ENCODE assay signal across 8 cellular contexts in genomic region chr1:201955750-201956143, GRCh38. TPM values are rescaled to one million over a fixed set of nuclear protein-coding genes. Genes with fewer than 3 reads are reported as not detected.
DNase-seq lines count a peak whose midpoint lies in the region; ATAC-seq and TF ChIP-seq lines count a peak whose summit lies in the region.

No MANE protein-coding gene starts in this region.

- TF ChIP-seq CTCF in WERI-Rb-1 (IDR thresholded peaks at IDR 0.05; ENCODE audit: low read depth, low read length) (no peak), hepatocyte (IDR thresholded peaks at IDR 0.05; ENCODE audit: poor library complexity) (no peak), stomach (IDR thresholded peaks at IDR 0.05) (no peak)

- intact Hi-C loops in stomach (cut with DNase I; ENCODE audit: low total_unique reads): no loop called here

- H3K9me3 ChIP-seq in WERI-Rb-1 (ENCODE audit: severe bottlenecking): no peaks in the 10 kb centered on the region
- no peaks in the 10 kb centered on the region for H3K9me3 ChIP-seq in hepatocyte (ENCODE audit: low read depth)
- H3K9me3 ChIP-seq in stomach: no peaks in the 10 kb centered on the region

- no peaks in the 10 kb centered on the region for H3K9me3 Mint-ChIP-seq in T-helper 2 cell treated with Interferon-gamma antibody and Interleukin-4, amounts not matched to agents 5 μg/mL and 100 μg/mL, for 36 hours

- ATAC-seq in HG03196 (IDR thresholded peaks at IDR 0.05; ENCODE audit: unreplicated experiment): no peak

- H3K4me3 ChIP-seq in WERI-Rb-1 (ENCODE audit: low read depth, low read length): peak overlapping the region; percentile 88
- peak overlapping the region; percentile 68 for H3K4me3 ChIP-seq in hepatocyte
- H3K4me3 ChIP-seq in stomach: peak overlapping the region; percentile 83 to 94 (median 86)

- peak overlapping the region; percentile 34 for H2AFZ ChIP-seq in hepatocyte

- peaks cover 42% of the 10 kb centered on the region for H3K79me2 ChIP-seq in hepatocyte

- peak overlapping the region; percentile 99 for H3K4me3 Mint-ChIP-seq in T-helper 2 cell treated with Interferon-gamma antibody and Interleukin-4, amounts not matched to agents 5 μg/mL and 100 μg/mL, for 36 hours

- H3K27me3 Mint-ChIP-seq in T-helper 2 cell treated with Interferon-gamma antibody and Interleukin-4, amounts not matched to agents 5 μg/mL and 100 μg/mL, for 36 hours (ENCODE audit: low read depth): no peaks in the 10 kb centered on the region

- H3K36me3 ChIP-seq in WERI-Rb-1: peaks cover 43% of the 10 kb centered on the region
- H3K36me3 ChIP-seq in hepatocyte (replicated peaks; ENCODE audit: insufficient read depth, low read depth): no peaks in the 10 kb centered on the region
- H3K36me3 ChIP-seq in stomach: peaks cover 25 to 38% (median 36%) of the 10 kb centered on the region in 4 donors

- H3K27ac ChIP-seq in WERI-Rb-1 (peak overlapping the region; percentile 85), hepatocyte (peak overlapping the region; percentile 68), stomach (peak overlapping the region; percentile 84 to 91 (median 88))

- peak overlapping the region; percentile 93 for H3K27ac Mint-ChIP-seq in T-helper 2 cell treated with Interferon-gamma antibody and Interleukin-4, amounts not matched to agents 5 μg/mL and 100 μg/mL, for 36 hours

- peaks cover 3% of the 10 kb centered on the region for H4K20me1 ChIP-seq in hepatocyte (ENCODE audit: insufficient read depth, poor library complexity, severe bottlenecking)

- TF ChIP-seq POLR2A in stomach (IDR thresholded peaks at IDR 0.05): no peak

- H3K4me2 ChIP-seq in hepatocyte: peak overlapping the region; percentile 83

- peaks cover 16% of the 10 kb centered on the region for H3K4me1 Mint-ChIP-seq in T-helper 2 cell treated with Interferon-gamma antibody and Interleukin-4, amounts not matched to agents 5 μg/mL and 100 μg/mL, for 36 hours (ENCODE audit: low read depth)

- H3K27me3 ChIP-seq in WERI-Rb-1 (ENCODE audit: insufficient read depth, low read depth, severe bottlenecking): no peaks in the 10 kb centered on the region
- no peaks in the 10 kb centered on the region for H3K27me3 ChIP-seq in hepatocyte
- H3K27me3 ChIP-seq in stomach: no peaks in the 10 kb centered on the region

- TF ChIP-seq EP300 in stomach (IDR thresholded peaks at IDR 0.05): no peak

- no peak for DNase-seq in T-helper 2 cell treated with Interferon-gamma antibody and Interleukin-4, amounts not matched to agents 5 μg/mL and 100 μg/mL, for 36 hours (ENCODE audit: low spot score)
- no peak for DNase-seq in T-helper 2 cell
- no peak for DNase-seq in WERI-Rb-1
- DNase-seq in hepatocyte (ENCODE audit: low spot score): no peak
- no peak for DNase-seq in stomach
- no peak for DNase-seq in stimulated activated CD4-positive, alpha-beta T cell treated with anti-CD3 and anti-CD28 coated beads, Interleukin-4, amount 100 ng/mL, for 24 hours
- DNase-seq in islet precursor cell: no peak

- H3K9me2 ChIP-seq in hepatocyte (replicated peaks; ENCODE audit: insufficient read depth): no peaks in the 10 kb centered on the region

- H3K4me1 ChIP-seq in hepatocyte (ENCODE audit: insufficient read depth): peaks cover 5% of the 10 kb centered on the region
- H3K4me1 ChIP-seq in stomach: peaks cover 12 to 23% (median 18%) of the 10 kb centered on the region in 4 donors

- peaks cover 25% of the 10 kb centered on the region for H3K36me3 Mint-ChIP-seq in T-helper 2 cell treated with Interferon-gamma antibody and Interleukin-4, amounts not matched to agents 5 μg/mL and 100 μg/mL, for 36 hours (ENCODE audit: low read depth)

- 2% methylated on average over 14 of the region's 14 CpGs for WGBS in hepatocyte (ENCODE audit: low lambda C conversion rate, missing lambda C conversion rate)
- WGBS in stomach, 5 donors: 0 to 2% (median 1%) methylated on average over 14 of the region's 14 CpGs

RNA-seq across cellular contexts. Expression of gene TIMM17A, which starts 0.4 kb away (rescaled TPM):
- total RNA-seq in hepatocyte: 54.5 and 65.0 TPM in 2 replicates
- 88.3 and 90.1 TPM in 2 replicates for polyA plus RNA-seq in hepatocyte
- 10 to 100 TPM in 2 of 5 donors, 1 to 10 TPM in 3; 3.2 to 47.0 (median 7.1) TPM for total RNA-seq in stomach
- polyA plus RNA-seq in stomach: 10 to 100 TPM; 26.1 to 48.8 (median 37.4) TPM

RNA-seq across cellular contexts. Expression of gene LMOD1, which starts 9.4 kb away (rescaled TPM):
- total RNA-seq in hepatocyte: 8.6 and 8.7 TPM in 2 replicates
- polyA plus RNA-seq in hepatocyte: 6.4 and 9.0 TPM in 2 replicates
- 100 to 1,000 TPM in 3 of 5 donors, 10 to 100 TPM in 2; 27.5 to 420 (median 102) TPM for total RNA-seq in stomach
- 100 to 1,000 TPM in 1 of 3 donors, 10 to 100 TPM in 2; 19.6 to 117 (median 22.9) TPM for polyA plus RNA-seq in stomach

RNA-seq across cellular contexts. Expression of gene RNPEP, which starts 26.7 kb away (rescaled TPM):
- total RNA-seq in hepatocyte (57.6 and 57.9 TPM in 2 replicates), stomach (100 to 1,000 TPM in 3 of 5 donors, 10 to 100 TPM in 2; 23.3 to 900 (median 102) TPM)
- polyA plus RNA-seq in hepatocyte (74.2 and 81.5 TPM in 2 replicates), stomach (10 to 100 TPM; 31.6 to 38.6 (median 37.6) TPM)

RNA-seq across cellular contexts. Expression of gene ELF3, which starts 54.6 kb away (rescaled TPM):
- total RNA-seq in hepatocyte (336 and 367 TPM in 2 replicates), stomach (1,000 to 10,000 TPM in 1 of 5 donors, 100 to 1,000 TPM in 4; 174 to 1,083 (median 289) TPM)
- polyA plus RNA-seq in hepatocyte (333 and 361 TPM in 2 replicates), stomach (100 to 1,000 TPM; 146 to 253 (median 242) TPM)
